In the genomic region with DNA sequence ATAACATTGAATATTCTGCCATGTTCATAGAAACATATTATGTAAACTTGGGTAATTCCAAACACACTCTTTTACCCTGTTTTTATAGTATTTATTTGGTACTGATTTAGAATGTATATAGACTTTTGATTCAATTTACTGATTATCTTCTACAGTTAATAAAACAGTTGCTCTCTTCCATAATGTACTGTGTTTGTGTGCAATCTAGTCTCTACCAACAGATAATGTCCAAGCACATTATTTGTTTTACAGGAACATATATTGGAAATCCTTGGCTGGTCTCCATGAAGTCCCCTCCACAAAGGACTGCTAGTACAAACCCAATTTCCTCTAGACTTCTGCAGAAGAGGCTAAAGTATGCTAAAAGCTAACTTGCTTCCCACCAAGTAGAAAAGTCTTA, we compare ENCODE assay signal across 29 cellular contexts.
"Had no signal": no experiment of that assay in that cellular context is flagged by ENCODE, and none has a peak within 500 bp of the region (broad histone marks: within the 10 kb centered on the region; RNA-seq: fewer than 3 reads in every experiment).

No MANE protein-coding gene starts in this region.

- ATAC-seq: activated CD4-positive, alpha-beta T cell treated with anti-CD3 and anti-CD28 coated beads for 36 hours; activated CD4-positive, CD25-positive, alpha-beta regulatory T cell treated with anti-CD3 and anti-CD28 coated beads, Interleukin-2, amount 50 U/mL, for 24 hours; activated CD8-positive, alpha-beta T cell treated with anti-CD3 and anti-CD28 coated beads for 36 hours; activated naive CD8-positive, alpha-beta T cell treated with anti-CD3 and anti-CD28 coated beads, Interleukin-2, amount 50 U/mL, for 24 hours; activated T-cell treated with anti-CD3 and anti-CD28 coated beads, Interleukin-2, amount 50 U/mL, for 4 hours; activated T-cell treated with anti-CD3 and anti-CD28 coated beads, Interleukin-2, amount 50 U/mL, for 72 hours; activated T-helper 17 cell treated with anti-CD3 and anti-CD28 coated beads, Interleukin-2, amount 50 U/mL, for 72 hours; WTC11 had no signal

- H3K36me3 ChIP-seq: ascending aorta, brain microvascular endothelial cell, breast epithelium, WERI-Rb-1 had no signal

- H3K27ac ChIP-seq: ascending aorta, brain microvascular endothelial cell, breast epithelium, WERI-Rb-1 had no signal

- H3K27me3 ChIP-seq: ascending aorta, brain microvascular endothelial cell, breast epithelium had no signal

- H3K4me1 ChIP-seq: ascending aorta had no signal

- DNase-seq: activated CD4-positive, alpha-beta T cell treated with anti-CD3 and anti-CD28 coated beads for 1 hour; activated CD4-positive, alpha-beta T cell treated with anti-CD3 and anti-CD28 coated beads for 36 hours; activated CD4-positive, alpha-beta T cell treated with anti-CD3 and anti-CD28 coated beads for 48 hours; activated CD4-positive, alpha-beta T cell treated with anti-CD3 and anti-CD28 coated beads, Interleukin-2, amount 10 ng/mL, durations not matched to agents 7 days and 5 days; activated CD4-positive, alpha-beta T cell treated with anti-CD3 and anti-CD28 coated beads, Interleukin-2, amount 50 U/mL, for 48 hours; activated CD4-positive, CD25-positive, alpha-beta regulatory T cell; activated CD8-positive, alpha-beta memory T cell treated with anti-CD3 and anti-CD28 coated beads, Interleukin-2, amount 50 U/mL, for 4 hours; activated CD8-positive, alpha-beta T cell treated with anti-CD3 and anti-CD28 coated beads for 36 hours; activated effector memory CD4-positive, alpha-beta T cell treated with Interleukin-2 at 50 U/mL for 16 hours; activated gamma-delta T cell; activated naive CD4-positive, alpha-beta T cell treated with anti-CD3 and anti-CD28 coated beads, Interleukin-2, amount 10 ng/mL, durations not matched to agents 7 days and 5 days; activated naive CD4-positive, alpha-beta T cell treated with Interleukin-2 at 50 U/mL for 16 hours; activated naive CD8-positive, alpha-beta T cell treated with anti-CD3 and anti-CD28 coated beads, Interleukin-2, amount 10 ng/mL, durations not matched to agents 7 days and 5 days; activated naive CD8-positive, alpha-beta T cell treated with anti-CD3 and anti-CD28 coated beads, Interleukin-2, amount 50 U/mL, for 24 hours; activated T-cell treated with anti-CD3 and anti-CD28 coated beads for 4 hours; activated T-cell treated with anti-CD3 and anti-CD28 coated beads, Interleukin-2, amount 50 U/mL, for 1 hour; activated T-cell treated with anti-CD3 and anti-CD28 coated beads, Interleukin-2, amount 50 U/mL, for 4 hours; activated T-cell treated with anti-CD3 and anti-CD28 coated beads, Interleukin-2, amount 50 U/mL, for 72 hours; brain microvascular endothelial cell; central memory CD4-positive, alpha-beta T cell; T-helper 1 cell; T-helper 2 cell; T-helper 9 cell; WERI-Rb-1 had no signal

- H3K4me3 ChIP-seq: ascending aorta, breast epithelium had no signal
